In genomic region chr17:71791311-71791710, GRCh38 we compare ENCODE assay signal across 16 cellular contexts.
DNase-seq lines count a peak whose midpoint lies in the region; ATAC-seq, FAIRE-seq and TF ChIP-seq lines count a peak whose summit lies in the region.
"Had no signal": no experiment of that assay in that cellular context is flagged by ENCODE, and none has a peak within 500 bp of the region (broad histone marks: within the 10 kb centered on the region; RNA-seq: fewer than 3 reads in every experiment).

No MANE protein-coding gene starts in this region.

- in situ Hi-C loops in GM23248 (cut with MboI), result no loop called here

- H3K27ac ChIP-seq in GM23248 (no peak overlapping the region), PC-3 (ENCODE audit: low read length) (no peak overlapping the region), keratinocyte (ENCODE audit: control insufficient read depth, insufficient read depth, low read length) (no peak overlapping the region)
- H3K27ac ChIP-seq: BLaER1, HL-60 had no signal

- H3K4me2 ChIP-seq in GM23248 (ENCODE audit: unreplicated experiment), result peak overlapping the region; percentile 41
- H3K4me2 ChIP-seq in PC-3 (ENCODE audit: low read length), result peak overlapping the region; percentile 58
- peak overlapping the region; percentile 15 for H3K4me2 ChIP-seq in keratinocyte (ENCODE audit: control insufficient read depth, extremely low read depth, insufficient read depth, low read depth, low read length)
- H3K4me2 ChIP-seq: BLaER1 had no signal

- H4K20me1 ChIP-seq in GM23248 (ENCODE audit: insufficient read depth), result no peaks in the 10 kb centered on the region
- H4K20me1 ChIP-seq in PC-3 (ENCODE audit: low read length), result no peaks in the 10 kb centered on the region
- H4K20me1 ChIP-seq in keratinocyte (ENCODE audit: control insufficient read depth, extremely low read depth, insufficient read depth, low read length), result no peaks in the 10 kb centered on the region
- H4K20me1 ChIP-seq: BLaER1 had no signal

- dilution Hi-C loops in keratinocyte (cut with MboI; ENCODE audit: extremely low pct_ligation_motif_present, low sequenced_read_pairs), result no loop called here

- ATAC-seq in PC-3, result no peak
- ATAC-seq in HG03196 (IDR thresholded peaks at IDR 0.05; ENCODE audit: unreplicated experiment), result no peak
- ATAC-seq: GM12878 had no signal

- no peak for TF ChIP-seq CTCF in PC-3 (conservative IDR thresholded peaks at IDR 0.05; ENCODE audit: low read depth, low read length)
- no peak for TF ChIP-seq CTCF in keratinocyte (optimal IDR thresholded peaks at IDR 0.05 in 1 of 3, IDR thresholded peaks at IDR 0.05 in 1 of 3, conservative IDR thresholded peaks at IDR 0.05 in 1 of 3; ENCODE audit: extremely low read depth in 1 of 3, insufficient read depth in 2 of 3, low read length in 3 of 3)

- no peaks in the 10 kb centered on the region for H3K9me2 ChIP-seq in GM23248 (ENCODE audit: insufficient read depth)
- H3K9me2 ChIP-seq in PC-3 (replicated peaks; ENCODE audit: low read length), result no peaks in the 10 kb centered on the region

- intact Hi-C loops in PC-3 (cut with micrococcal nuclease), result no loop called here

- POLR2A ChIA-PET in PC-3 (lab: Charles Lee; ENCODE audit: unreplicated experiment), result no interaction called here

- H3K4me3 ChIP-seq in GM23248 (no peak overlapping the region), PC-3 (ENCODE audit: low read length) (no peak overlapping the region), keratinocyte (ENCODE audit: control insufficient read depth in 2 of 3, extremely low read depth in 1 of 3, insufficient read depth in 2 of 3, low read depth in 1 of 3, low read length in 3 of 3) (no peak overlapping the region)
- H3K4me3 ChIP-seq: BLaER1, GM12878 had no signal

- 45% methylated on average over 4 of the region's 4 CpGs for WGBS in GM23248 (ENCODE audit: low coverage in 1 of 2, low lambda C conversion rate in 2 of 2, missing lambda C conversion rate in 2 of 2), 2 experiments

- H3K9ac ChIP-seq in GM23248, result no peak overlapping the region
- H3K9ac ChIP-seq in PC-3 (ENCODE audit: low read length), result no peak overlapping the region
- H3K9ac ChIP-seq in keratinocyte (ENCODE audit: control insufficient read depth, extremely low read depth, insufficient read depth, low read length), result no peak overlapping the region
- H3K9ac ChIP-seq: BLaER1 had no signal

- H3K9me3 ChIP-seq in GM23248 (ENCODE audit: low read depth) (no peaks in the 10 kb centered on the region), PC-3 (ENCODE audit: low read length) (no peaks in the 10 kb centered on the region), keratinocyte (ENCODE audit: control insufficient read depth, low read depth, low read length) (no peaks in the 10 kb centered on the region)
- H3K9me3 ChIP-seq: BLaER1 had no signal

- H3K4me1 ChIP-seq in GM23248 (ENCODE audit: insufficient read depth), result peaks cover 22% of the 10 kb centered on the region
- H3K4me1 ChIP-seq in PC-3 (ENCODE audit: insufficient read depth, low read length), result peaks cover 27% of the 10 kb centered on the region
- peaks cover 15% of the 10 kb centered on the region for H3K4me1 ChIP-seq in keratinocyte (ENCODE audit: control insufficient read depth, extremely low read depth, insufficient read depth, low read length)
- H3K4me1 ChIP-seq: BLaER1 had no signal

- CTCF ChIA-PET in PC-3 (lab: Charles Lee), result no interaction called here

- no peaks in the 10 kb centered on the region for H3K9me1 ChIP-seq in keratinocyte (ENCODE audit: control insufficient read depth, extremely low read depth, insufficient read depth, low read length)

- H2AFZ ChIP-seq in GM23248 (peak overlapping the region; percentile 40; the same call in 1 of the 2 replicates), PC-3 (ENCODE audit: low read length) (no peak overlapping the region; the same call in 1 of the 2 replicates), keratinocyte (ENCODE audit: control insufficient read depth, low read length) (no peak overlapping the region)

- no TSS peak for BruUV-seq in PC-3 (replicated peaks; lab: Mats Ljungman, UMichigan)

- DNase-seq in GM23248, result no peak
- no peak for DNase-seq in PC-3
- no peak for DNase-seq in keratinocyte (ENCODE audit: low read depth, low spot score)
- no peak for DNase-seq in stimulated activated CD4-positive, alpha-beta T cell treated with anti-CD3 and anti-CD28 coated beads, Interleukin-1b, Interleukin-23, amount 100 ng/mL, for 48 hours
- no peak for DNase-seq in islet precursor cell
- DNase-seq: AML-193; CD4-positive, CD25-positive, alpha-beta regulatory T cell; DMS79; GOT3; H9; HFFc6 had no signal

- H3F3A ChIP-seq in GM23248 (ENCODE audit: insufficient read depth), result peaks cover 13% of the 10 kb centered on the region
- no peaks in the 10 kb centered on the region for H3F3A ChIP-seq in PC-3 (ENCODE audit: low read length, unreplicated experiment)

- H3K36me3 ChIP-seq in GM23248 (ENCODE audit: low read depth) (no peaks in the 10 kb centered on the region), PC-3 (ENCODE audit: low read depth, low read length) (no peaks in the 10 kb centered on the region), keratinocyte (ENCODE audit: control insufficient read depth in 2 of 2, extremely low read depth in 1 of 2, insufficient read depth in 2 of 2, low read length in 2 of 2) (no peaks in the 10 kb centered on the region)
- H3K36me3 ChIP-seq: BLaER1 had no signal

- H3K27me3 ChIP-seq in GM23248 (replicated peaks; ENCODE audit: insufficient read depth), result no peaks in the 10 kb centered on the region
- no peaks in the 10 kb centered on the region for H3K27me3 ChIP-seq in PC-3 (ENCODE audit: low read length)
- H3K27me3 ChIP-seq in keratinocyte (ENCODE audit: control insufficient read depth, extremely low read depth, insufficient read depth, low read length), result no peaks in the 10 kb centered on the region
- H3K27me3 ChIP-seq: BLaER1 had no signal

- H3K79me2 ChIP-seq in GM23248 (ENCODE audit: insufficient read depth) (no peaks in the 10 kb centered on the region), PC-3 (ENCODE audit: low read length) (no peaks in the 10 kb centered on the region), keratinocyte (ENCODE audit: control insufficient read depth, insufficient read depth, low read length) (no peaks in the 10 kb centered on the region)

- no peak for FAIRE-seq in keratinocyte (lab: Jason Lieb, UNC)
- FAIRE-seq: GM12878, GM18507 had no signal
